In genomic region chr13:99347335-99347878, GRCh38 we compare ENCODE assay signal across 17 cellular contexts. TPM values are rescaled to one million over a fixed set of nuclear protein-coding genes. Genes with fewer than 3 reads are reported as not detected.
DNase-seq lines count a peak whose midpoint lies in the region; ATAC-seq, FAIRE-seq and TF ChIP-seq lines count a peak whose summit lies in the region.
"Had no signal": no experiment of that assay in that cellular context is flagged by ENCODE, and none has a peak within 500 bp of the region (broad histone marks: within the 10 kb centered on the region; RNA-seq: fewer than 3 reads in every experiment).

No MANE protein-coding gene starts in this region.

- H3K27ac Mint-ChIP-seq in stimulated activated effector memory CD8-positive, alpha-beta T cell treated with anti-CD3 and anti-CD28 coated beads, Interleukin-12 subunit alpha, Interleukin-12 subunit beta, amount 100 ng/mL, for 72 hours = peak overlapping the region; percentile 60
- H3K27ac Mint-ChIP-seq: HFFc6 had no signal

- no peaks in the 10 kb centered on the region for H3K9me3 Mint-ChIP-seq in stimulated activated effector memory CD8-positive, alpha-beta T cell treated with anti-CD3 and anti-CD28 coated beads, Interleukin-12 subunit alpha, Interleukin-12 subunit beta, amount 100 ng/mL, for 72 hours
- H3K9me3 Mint-ChIP-seq: HFFc6 had no signal

- H3K4me3 ChIP-seq in HepG2 (replicated peaks in 1 of 3; ENCODE audit: insufficient read depth in 1 of 3, low read depth in 2 of 3, low read length in 3 of 3) (no peak overlapping the region), right lobe of liver (no peak overlapping the region), OCI-LY7 (ENCODE audit: low read depth, low read length, poor library complexity, severe bottlenecking) (no peak overlapping the region), lower lobe of right lung (no peak overlapping the region), breast epithelium (no peak overlapping the region)
- H3K4me3 ChIP-seq: prostate gland had no signal

- BruUV-seq in HepG2 (replicated peaks; lab: Mats Ljungman, UMichigan) (no TSS peak), OCI-LY7 (replicated peaks; lab: Mats Ljungman, UMichigan) (no TSS peak)

- H3K27me3 ChIP-seq in HepG2 (ENCODE audit: control insufficient read depth in 1 of 2, insufficient read depth in 2 of 2, low read length in 2 of 2) (no peaks in the 10 kb centered on the region; a peak in 1 of 5 replicates), right lobe of liver (no peaks in the 10 kb centered on the region), lower lobe of right lung (ENCODE audit: low read depth) (no peaks in the 10 kb centered on the region), breast epithelium (no peaks in the 10 kb centered on the region)

- WGBS in HepG2 (ENCODE audit: low lambda C conversion rate) = 100% methylated on average over 4 of the region's 6 CpGs
- WGBS in right lobe of liver (ENCODE audit: insufficient coverage, low coverage, low lambda C conversion rate, missing lambda C conversion rate) = 86% methylated on average over 4 of the region's 6 CpGs

- no peak for TF ChIP-seq POLR2A in HepG2 (IDR thresholded peaks at IDR 0.05; ENCODE audit: insufficient read depth in 1 of 2, low read depth in 2 of 2, low read length in 2 of 2)
- TF ChIP-seq POLR2A in right lobe of liver (IDR thresholded peaks at IDR 0.05) = no peak
- no peak for TF ChIP-seq POLR2A in breast epithelium (IDR thresholded peaks at IDR 0.05)

- ATAC-seq in HepG2 (no peak), right lobe of liver (no peak), HG02885 (IDR thresholded peaks at IDR 0.05; ENCODE audit: poor library complexity, unreplicated experiment) (peak; percentile 22), lower lobe of right lung (no peak), HG03457 (IDR thresholded peaks at IDR 0.05; ENCODE audit: unreplicated experiment) (no peak)
- peak; percentile 14 for ATAC-seq in stimulated activated effector memory CD8-positive, alpha-beta T cell treated with anti-CD3 and anti-CD28 coated beads, Interleukin-12 subunit alpha, Interleukin-12 subunit beta, amount 100 ng/mL, for 72 hours
- ATAC-seq: SK-N-SH treated with all-trans-retinoic acid at 6 μM for 48 hours had no signal

- H3K4me3 Mint-ChIP-seq in stimulated activated effector memory CD8-positive, alpha-beta T cell treated with anti-CD3 and anti-CD28 coated beads, Interleukin-12 subunit alpha, Interleukin-12 subunit beta, amount 100 ng/mL, for 72 hours = peak overlapping the region; percentile 24
- H3K4me3 Mint-ChIP-seq: HFFc6 had no signal

- FAIRE-seq in HepG2 (lab: Jason Lieb, UNC) = no peak

- no peak for TF ChIP-seq CTCF in HepG2 (CRISPR knock-in tag; IDR thresholded peaks at IDR 0.05)
- no peak for TF ChIP-seq CTCF in right lobe of liver (IDR thresholded peaks at IDR 0.05)
- TF ChIP-seq CTCF in OCI-LY7 (conservative IDR thresholded peaks at IDR 0.05; ENCODE audit: low read length) = no peak
- TF ChIP-seq CTCF in lower lobe of right lung (IDR thresholded peaks at IDR 0.05) = no peak
- no peak for TF ChIP-seq CTCF in breast epithelium (IDR thresholded peaks at IDR 0.05)

- H3K9ac ChIP-seq in HepG2 (ENCODE audit: insufficient read depth, low read depth, low read length) = no peak overlapping the region

- peaks cover 60% of the 10 kb centered on the region for H3K36me3 Mint-ChIP-seq in stimulated activated effector memory CD8-positive, alpha-beta T cell treated with anti-CD3 and anti-CD28 coated beads, Interleukin-12 subunit alpha, Interleukin-12 subunit beta, amount 100 ng/mL, for 72 hours

- CTCF ChIA-PET in HepG2 (lab: Yijun Ruan, JAX; ENCODE audit: low intra/inter-chr PET ratio, low total read pairs) (no interaction called here), OCI-LY7 (lab: Charles Lee; ENCODE audit: unreplicated experiment) (no interaction called here)

- no peak overlapping the region for H3K27ac ChIP-seq in HepG2 (ENCODE audit: extremely low read length, insufficient read depth, low read length)
- H3K27ac ChIP-seq in right lobe of liver = no peak overlapping the region
- H3K27ac ChIP-seq in OCI-LY7 (ENCODE audit: low read depth, low read length, poor library complexity, severe bottlenecking) = no peak overlapping the region
- no peak overlapping the region for H3K27ac ChIP-seq in lower lobe of right lung
- no peak overlapping the region for H3K27ac ChIP-seq in breast epithelium
- H3K27ac ChIP-seq: prostate gland had no signal

- DNase-seq in HepG2 (ENCODE audit: low spot score) = no peak
- DNase-seq in right lobe of liver = no peak
- DNase-seq in OCI-LY7 (ENCODE audit: low spot score) = no peak
- DNase-seq in stimulated activated effector memory CD8-positive, alpha-beta T cell treated with anti-CD3 and anti-CD28 coated beads, Interleukin-12 subunit alpha, Interleukin-12 subunit beta, amount 100 ng/mL, for 72 hours (ENCODE audit: low spot score in 2 of 2) = peak in 1 of 2 donors; percentile 51
- DNase-seq in lower lobe of right lung = no peak
- DNase-seq in breast epithelium (ENCODE audit: low spot score in 2 of 2) = no peak
- DNase-seq: ACHN; activated T-cell treated with anti-CD3 and anti-CD28 coated beads, Interleukin-2, amount 50 U/mL, for 1 hour; effector CD4-positive, alpha-beta T cell; foreskin melanocyte; HFFc6; stimulated activated CD4-positive, alpha-beta T cell treated with anti-CD3 and anti-CD28 coated beads, Interleukin-2, amount 100 ng/mL, for 24 hours had no signal

- TF ChIP-seq RAD21 in HepG2 (CRISPR knock-in tag; IDR thresholded peaks at IDR 0.05) = no peak

- POLR2A ChIA-PET in HepG2 (lab: Yijun Ruan, JAX) (no interaction called here), OCI-LY7 (lab: Charles Lee) (no interaction called here)

- in situ Hi-C loops in HepG2 (cut with HindIII; ENCODE audit: extremely low pct_ligation_motif_present, low pct_unique_long_range_greater_than_20kb) = no loop called here

- H3K4me1 ChIP-seq in HepG2 (ENCODE audit: insufficient read depth, low read length) = no peaks in the 10 kb centered on the region
- H3K4me1 ChIP-seq in right lobe of liver = no peaks in the 10 kb centered on the region
- no peaks in the 10 kb centered on the region for H3K4me1 ChIP-seq in OCI-LY7 (ENCODE audit: insufficient read depth, low read length, poor library complexity, severe bottlenecking)
- H3K4me1 ChIP-seq in lower lobe of right lung = no peaks in the 10 kb centered on the region
- H3K4me1 ChIP-seq in breast epithelium = no peaks in the 10 kb centered on the region
- H3K4me1 ChIP-seq: prostate gland had no signal

- H4K20me1 ChIP-seq in HepG2 (ENCODE audit: insufficient read depth, low read length) = no peaks in the 10 kb centered on the region
- no peaks in the 10 kb centered on the region for H4K20me1 ChIP-seq in OCI-LY7 (ENCODE audit: insufficient read depth, low read length)

- H3K4me1 Mint-ChIP-seq in stimulated activated effector memory CD8-positive, alpha-beta T cell treated with anti-CD3 and anti-CD28 coated beads, Interleukin-12 subunit alpha, Interleukin-12 subunit beta, amount 100 ng/mL, for 72 hours = peaks cover 75% of the 10 kb centered on the region

- H2AFZ ChIP-seq in HepG2 (ENCODE audit: low read length) (no peak overlapping the region), OCI-LY7 (ENCODE audit: low read length) (no peak overlapping the region)

- H3K9me3 ChIP-seq in HepG2 (ENCODE audit: low read length) (no peaks in the 10 kb centered on the region), right lobe of liver (no peaks in the 10 kb centered on the region), OCI-LY7 (ENCODE audit: low read length) (no peaks in the 10 kb centered on the region), lower lobe of right lung (no peaks in the 10 kb centered on the region), breast epithelium (no peaks in the 10 kb centered on the region)
- H3K9me3 ChIP-seq: prostate gland had no signal

- H3K79me2 ChIP-seq in HepG2 (ENCODE audit: insufficient read depth, low read length) (no peaks in the 10 kb centered on the region), OCI-LY7 (ENCODE audit: insufficient read depth, low read depth, low read length) (no peaks in the 10 kb centered on the region)

- H3K4me2 ChIP-seq in HepG2 (ENCODE audit: low read depth, low read length) (no peak overlapping the region), OCI-LY7 (ENCODE audit: low read length) (peak overlapping the region; percentile 29; the same call in 1 of the 2 replicates)

- intact Hi-C loops in HepG2 (cut with micrococcal nuclease; ENCODE audit: unreplicated experiment) = no loop called here
- intact Hi-C loops in right lobe of liver (cut with DNase I) = no loop called here
- intact Hi-C loops in OCI-LY7 (cut with micrococcal nuclease; ENCODE audit: unreplicated experiment) = no loop called here
- intact Hi-C loops in lower lobe of right lung (cut with DNase I) = no loop called here
- intact Hi-C loops in breast epithelium (cut with DNase I; ENCODE audit: low total_unique reads) = no loop called here

- TF ChIP-seq EP300 in HepG2 (IDR thresholded peaks at IDR 0.05; ENCODE audit: low read depth in 2 of 2, low read length in 2 of 2) (no peak), HepG2 (CRISPR knock-in tag; IDR thresholded peaks at IDR 0.05; ENCODE audit: borderline replicate concordance) (no peak)

- no peaks in the 10 kb centered on the region for H3K9me2 ChIP-seq in OCI-LY7 (ENCODE audit: insufficient read depth, low read length)

- H3K36me3 ChIP-seq in HepG2 (replicated peaks in 1 of 2; ENCODE audit: control insufficient read depth in 1 of 2, insufficient read depth in 2 of 2, low read length in 2 of 2) (peaks cover 5 to 49% of the 10 kb centered on the region in 2 experiments; a peak in 4 of 5 replicates), right lobe of liver (peaks cover 0 to 7% (median under 1%) of the 10 kb centered on the region in 4 donors), OCI-LY7 (ENCODE audit: insufficient read depth, low read length) (peaks cover 7% of the 10 kb centered on the region; the same call in 1 of the 2 replicates), lower lobe of right lung (peaks cover 67% of the 10 kb centered on the region), breast epithelium (no peaks in the 10 kb centered on the region)
- H3K36me3 ChIP-seq: prostate gland had no signal

RNA-seq across cellular contexts. Expression of gene GPR183, which starts 40.2 kb away (rescaled TPM):
- not detected in 2 replicates for total RNA-seq in HepG2 (2016; rRNA removed; fragmentation: Illumina TruSeq; extraction: Trizol)
- total RNA-seq in HepG2 (2016; cell fraction: cytosol; rRNA removed; fragmentation: Illumina TruSeq; extraction: Trizol; ENCODE audit: low read depth) = not detected in 2 replicates
- total RNA-seq in HepG2 (2016; cell fraction: insoluble cytoplasmic fraction; rRNA removed; fragmentation: Illumina TruSeq; extraction: Trizol) = not detected in 2 replicates
- not detected in 2 replicates for total RNA-seq in HepG2 (2016; cell fraction: membrane; rRNA removed; fragmentation: Illumina TruSeq; extraction: Trizol)
- total RNA-seq in HepG2 (2016; cell fraction: nucleus; rRNA removed; fragmentation: Illumina TruSeq; extraction: Trizol) = not detected in 2 replicates
- polyA plus RNA-seq in HepG2 (2011; rRNA removed) = not detected in 2 replicates
- polyA plus RNA-seq in HepG2 (2011; cell fraction: cytosol; rRNA removed) = not detected in 2 replicates
- not detected in 2 replicates for polyA plus RNA-seq in HepG2 (2011; cell fraction: nucleus; rRNA removed)
- 0.08 TPM in 1 of 2 replicates, not detected in the other for polyA plus RNA-seq in HepG2 (2012)
- polyA plus RNA-seq in HepG2 (2016; cell fraction: cytosol; fragmentation: Illumina TruSeq; extraction: Trizol; ENCODE audit: low read depth) = not detected in 2 replicates
- not detected in 2 replicates for polyA plus RNA-seq in HepG2 (2016; cell fraction: insoluble cytoplasmic fraction; fragmentation: Illumina TruSeq; extraction: Trizol; ENCODE audit: low read depth)
- polyA plus RNA-seq in HepG2 (2016; cell fraction: membrane; fragmentation: Illumina TruSeq; extraction: Trizol; ENCODE audit: low read depth) = not detected in 2 replicates
- not detected in 2 replicates for polyA plus RNA-seq in HepG2 (2016; cell fraction: nucleus; fragmentation: Illumina TruSeq; extraction: Trizol; ENCODE audit: insufficient read depth, low read depth)
- not detected in 2 replicates for polyA minus RNA-seq in HepG2 (2011; rRNA and poly(A)+ RNA removed; ENCODE audit: low replicate concordance)
- not detected in 2 replicates for polyA minus RNA-seq in HepG2 (2011; cell fraction: cytosol; rRNA and poly(A)+ RNA removed)
- 0.26 TPM in 1 of 2 replicates, not detected in the other for polyA minus RNA-seq in HepG2 (2011; cell fraction: nucleus; rRNA and poly(A)+ RNA removed)
- total RNA-seq in right lobe of liver = 1 to 10 TPM in 3 of 6 experiments, under 1 TPM in 3; 0.26 to 3.2 (median 1.0) TPM
- total RNA-seq in OCI-LY7 (2014; rRNA removed; shearing (Covaris generic)) = not detected in 2 replicates
- total RNA-seq in OCI-LY7 (2022) = not detected in 2 replicates
- 9.0 TPM for total RNA-seq in lower lobe of right lung
- 10 to 100 TPM; 10.2 to 30.1 (median 21.4) TPM for total RNA-seq in breast epithelium
- total RNA-seq: HT-29 had no signal

Comparison
In these comparisons a context has a peak if more than half of its experiments do, and no peak if none do; other contexts are left out.
1. ATAC-seq: peak in HG02885 (single experiment) and stimulated activated effector memory CD8-positive, alpha-beta T cell treated with anti-CD3 and anti-CD28 coated beads, Interleukin-12 subunit alpha, Interleukin-12 subunit beta, amount 100 ng/mL, for 72 hours (single experiment); none in HepG2 (single experiment), right lobe of liver (0 of 4), lower lobe of right lung (0 of 2) and HG03457 (single experiment).